In the genomic region with DNA sequence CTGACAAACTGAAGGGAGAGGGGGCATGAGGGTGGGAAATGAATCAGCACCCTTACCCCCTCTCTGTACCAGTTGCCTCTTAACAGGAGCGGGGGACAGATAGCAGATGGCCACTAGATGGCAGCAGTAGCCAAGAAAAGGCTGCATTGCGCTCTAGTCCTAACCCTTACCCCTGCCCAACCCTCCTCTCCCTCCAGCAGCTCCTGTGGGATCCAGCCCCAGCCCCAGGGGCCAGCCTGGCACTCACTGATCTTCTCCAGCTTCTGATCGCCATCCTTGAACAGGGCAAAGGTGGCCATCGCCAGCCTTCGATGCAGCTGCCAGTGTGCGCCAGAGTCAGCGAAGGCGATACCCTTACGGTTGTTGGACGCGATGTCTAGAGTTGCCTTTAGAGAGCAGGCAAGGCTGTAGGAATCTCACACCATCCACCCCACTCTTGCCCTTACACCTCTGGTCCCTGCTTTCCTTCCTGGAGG, we compare ENCODE assay signal across 9 cellular contexts. TPM values are rescaled to one million over a fixed set of nuclear protein-coding genes. Genes with fewer than 3 reads are reported as not detected.
DNase-seq lines count a peak whose midpoint lies in the region; ATAC-seq, FAIRE-seq and TF ChIP-seq lines count a peak whose summit lies in the region.
"Had no signal": no experiment of that assay in that cellular context is flagged by ENCODE, and none has a peak within 500 bp of the region (broad histone marks: within the 10 kb centered on the region; RNA-seq: fewer than 3 reads in every experiment).

No MANE protein-coding gene starts in this region.

- H4K20me1 ChIP-seq in H1 (replicated peaks in 1 of 2; ENCODE audit: control insufficient read depth in 1 of 2, insufficient read depth in 2 of 2, low read length in 2 of 2), result no peaks in the 10 kb centered on the region

- H3K4ac ChIP-seq in H1 (replicated peaks; ENCODE audit: insufficient read length, low read depth, low read length) (no peak overlapping the region), mesendoderm (ENCODE audit: low read depth, low read length) (no peak overlapping the region)

- H3K18ac ChIP-seq in H1 (ENCODE audit: extremely low read depth, low read length), result no peak overlapping the region
- H3K18ac ChIP-seq in mesendoderm (ENCODE audit: low read length), result no peak overlapping the region

- TF ChIP-seq EP300 in H1 (IDR thresholded peaks at IDR 0.05; ENCODE audit: borderline replicate concordance in 1 of 2, low read depth in 2 of 2, low read length in 2 of 2), result no peak

- H4K91ac ChIP-seq in H1 (replicated peaks; ENCODE audit: insufficient read length, low read length), result peak overlapping the region; percentile 36

- H3K9ac ChIP-seq in H1 (replicated peaks in 1 of 4; ENCODE audit: extremely low read depth in 1 of 4, low read depth in 3 of 4, low read length in 3 of 4) (no peak overlapping the region), mesendoderm (ENCODE audit: low read length) (no peak overlapping the region)

- H3K27ac ChIP-seq in H1 (ENCODE audit: low read depth, low read length) (no peak overlapping the region), mesendoderm (ENCODE audit: low read depth, low read length) (no peak overlapping the region)

- no peaks in the 10 kb centered on the region; the same call in 1 of the 2 replicates for H3K23me2 ChIP-seq in H1 (ENCODE audit: low read depth, low read length)

- H3K56ac ChIP-seq in H1 (replicated peaks; ENCODE audit: insufficient read length, low read depth, low read length) (no peak overlapping the region), mesendoderm (ENCODE audit: low read length) (no peak overlapping the region)

- no peaks in the 10 kb centered on the region for H3K36me3 ChIP-seq in H1 (ENCODE audit: control insufficient read depth in 2 of 4, insufficient read depth in 4 of 4, low read length in 3 of 4)
- H3K36me3 ChIP-seq in mesendoderm (ENCODE audit: control insufficient read depth, insufficient read depth, low read length), result no peaks in the 10 kb centered on the region

- H2BK5ac ChIP-seq in H1 (ENCODE audit: low read depth, low read length) (no peak overlapping the region), mesendoderm (ENCODE audit: low read length) (no peak overlapping the region)

- H3K79me1 ChIP-seq in H1 (ENCODE audit: low read depth, low read length) (no peaks in the 10 kb centered on the region), mesendoderm (ENCODE audit: low read length) (no peaks in the 10 kb centered on the region)

- DNase-seq in ELF-1 (ENCODE audit: low read depth, low spot score) (peak; percentile 94), HS-27A (ENCODE audit: low read depth) (peak; percentile 27), NOMO-1 (lab: John Stamatoyannopoulos, UW; ENCODE audit: unreplicated experiment in 2 of 2) (peak; percentile 57 to 63), H1 (ENCODE audit: low read depth in 1 of 2, low spot score in 2 of 2) (peak; percentile 62 to 88), mesendoderm (peak; percentile 87)
- DNase-seq in activated CD8-positive, alpha-beta memory T cell treated with anti-CD3 and anti-CD28 coated beads for 24 hours, result peak; percentile 87
- peak; percentile 53 to 57 for DNase-seq in stimulated activated CD8-positive, alpha-beta memory T cell treated with anti-CD3 and anti-CD28 coated beads, Interleukin-4, amount 100 ng/mL, for 1 hour (ENCODE audit: low read depth in 2 of 2, low spot score in 1 of 2)

- no peak for ATAC-seq in HG03460 (IDR thresholded peaks at IDR 0.05; ENCODE audit: unreplicated experiment)

- H2BK120ac ChIP-seq in H1 (replicated peaks; ENCODE audit: low read depth, low read length) (no peak overlapping the region), mesendoderm (ENCODE audit: low read depth, low read length) (no peak overlapping the region)

- 0 out of 7 replicates have a peak, but pooled peaks cover 0 to 2% (median 0%) of the 10 kb centered on the region in 4 experiments for H3K4me1 ChIP-seq in H1 (replicated peaks in 1 of 4; ENCODE audit: control insufficient read depth in 3 of 4, insufficient read depth in 4 of 4, low read length in 3 of 4)
- no peaks in the 10 kb centered on the region for H3K4me1 ChIP-seq in mesendoderm (ENCODE audit: control insufficient read depth, low read depth, low read length)

- 0 out of 2 replicates have a peak overlapping the region, but pooled peaks have one; percentile 2 for H2BK20ac ChIP-seq in H1 (ENCODE audit: low read length)

- no peaks in the 10 kb centered on the region for H3K9me3 ChIP-seq in H1 (ENCODE audit: insufficient read depth in 2 of 2, low read depth in 1 of 2, low read length in 1 of 2)

- peak; percentile 96 to 99 for TF ChIP-seq RAD21 in H1 (IDR thresholded peaks at IDR 0.05 in 1 of 2, conservative IDR thresholded peaks at IDR 0.05 in 1 of 2; ENCODE audit: low read depth in 2 of 2, low read length in 2 of 2)

- H2AK5ac ChIP-seq in H1 (ENCODE audit: low read depth, low read length) (no peak overlapping the region), mesendoderm (ENCODE audit: low read length) (no peak overlapping the region)

- FAIRE-seq in H1 (lab: Jason Lieb, UNC), result peak; percentile 85
- FAIRE-seq: colon had no signal

- CTCF ChIA-PET in H1 (lab: Charles Lee; ENCODE audit: partially characterized antibody), result interaction anchor here (0.6 to 11.3 kb wide), 38 partner anchors 8 to 478 kb away, joined by 3 to 118 read pairs (median 4); a partner anchor contains a TSS

- no peaks in the 10 kb centered on the region for H3K79me2 ChIP-seq in H1 (ENCODE audit: control insufficient read depth in 1 of 2, insufficient read depth in 2 of 2, low read length in 2 of 2)
- H3K79me2 ChIP-seq in mesendoderm (ENCODE audit: control insufficient read depth, insufficient read depth, low read length), result no peaks in the 10 kb centered on the region

- TF ChIP-seq CTCF in H1 (IDR thresholded peaks at IDR 0.05; ENCODE audit: control extremely low read depth in 1 of 3, insufficient read depth in 1 of 3, low read depth in 1 of 3, low read length in 3 of 3), result peak; percentile 88 to 96 (median 89)

- H3K27me3 ChIP-seq in H1 (replicated peaks in 1 of 4; ENCODE audit: control insufficient read depth in 3 of 4, extremely low read depth in 1 of 4, insufficient read depth in 3 of 4, low read length in 3 of 4) (no peaks in the 10 kb centered on the region; a peak in 1 of 7 replicates), mesendoderm (ENCODE audit: insufficient read depth, low read length, poor library complexity) (no peaks in the 10 kb centered on the region)

- no peak overlapping the region for H4K5ac ChIP-seq in H1 (ENCODE audit: insufficient read length, low read depth, low read length)
- no peak overlapping the region for H4K5ac ChIP-seq in mesendoderm (ENCODE audit: low read length)

- H3K14ac ChIP-seq in H1 (ENCODE audit: insufficient read length), result no peak overlapping the region

- H2BK15ac ChIP-seq in H1 (ENCODE audit: low read length) (peak overlapping the region; percentile 67; the same call in 1 of the 2 replicates), mesendoderm (replicated peaks; ENCODE audit: low read depth) (no peak overlapping the region)

- peak overlapping the region; percentile 97 for H2AFZ ChIP-seq in H1 (ENCODE audit: low read length)

- POLR2A ChIA-PET in H1 (lab: Charles Lee; ENCODE audit: partially characterized antibody), result interaction anchor here (1.1 to 2.0 kb wide), 2 partner anchors 19 to 80 kb away, joined by 3 to 5 read pairs; a partner anchor contains a TSS

- WGBS in H1 (ENCODE audit: extremely low coverage in 1 of 2, insufficient coverage in 1 of 2, insufficient read length in 1 of 2, insufficient replicate concordance in 2 of 2, low coverage in 1 of 2, low lambda C conversion rate in 2 of 2, missing lambda C conversion rate in 1 of 2), 2 experiments, result 69% methylated on average over 11 of the region's 11 CpGs; no CpG with 5 or more reads in 1 of the 2 experiments
- WGBS in mesendoderm (ENCODE audit: extremely low coverage, insufficient coverage, low lambda C conversion rate), result no CpG with 5 or more reads among the region's 11 CpGs

- H4K8ac ChIP-seq in H1 (ENCODE audit: extremely low read depth, insufficient read depth, low read length), result peak overlapping the region; percentile 39; the same call in 1 of the 2 replicates
- H4K8ac ChIP-seq in mesendoderm (ENCODE audit: low read depth, low read length), result no peak overlapping the region

- H3K4me2 ChIP-seq in H1 (ENCODE audit: insufficient read depth in 1 of 2, low read depth in 2 of 2, low read length in 2 of 2), result no peak overlapping the region
- no peak overlapping the region for H3K4me2 ChIP-seq in mesendoderm (ENCODE audit: low read length)

- peak overlapping the region; percentile 42; the same call in 1 of the 2 replicates for H2BK12ac ChIP-seq in H1 (ENCODE audit: low read depth, low read length)

- TF ChIP-seq POLR2A in H1 (IDR thresholded peaks at IDR 0.05; ENCODE audit: control extremely low read depth in 1 of 2, low read depth in 2 of 2, low read length in 2 of 2), result no peak

- H3K23ac ChIP-seq in H1 (ENCODE audit: insufficient read length) (no peak overlapping the region), mesendoderm (ENCODE audit: low read length) (no peak overlapping the region)

- H3K4me3 ChIP-seq in H1 (ENCODE audit: extremely low read depth in 1 of 4, insufficient read depth in 2 of 4, low read depth in 3 of 4, low read length in 4 of 4) (no peak overlapping the region), mesendoderm (ENCODE audit: low read length) (no peak overlapping the region)

RNA-seq across cellular contexts. Expression of a gene that starts 2.2 kb away (rescaled TPM):
- total RNA-seq in H1 (2021; fragmentation: NEBNext Ultra II Directional; extraction: Animal tissue kit (Norgen Biotek cat#: 25700)), result not detected in 2 replicates
- polyA plus RNA-seq in H1 (2011; rRNA removed), result not detected in 2 replicates
- polyA plus RNA-seq in H1 (2011; cell fraction: cytosol; rRNA removed), result not detected
- polyA plus RNA-seq in H1 (2011; cell fraction: nucleus; rRNA removed), result not detected
- not detected in 4 replicates for polyA plus RNA-seq in H1 (2012, experiment 1 of 2)
- not detected for polyA plus RNA-seq in H1 (2012, experiment 2 of 2)
- polyA plus RNA-seq in H1 (2013, experiment 1 of 2), result not detected
- polyA plus RNA-seq in H1 (2013, experiment 2 of 2), result not detected
- polyA minus RNA-seq in H1 (2011; rRNA and poly(A)+ RNA removed), result not detected in 2 replicates
- polyA minus RNA-seq in H1 (2011; cell fraction: cytosol; rRNA and poly(A)+ RNA removed), result not detected
- not detected for polyA minus RNA-seq in H1 (2011; cell fraction: nucleus; rRNA and poly(A)+ RNA removed)
- not detected for polyA plus RNA-seq in mesendoderm (2013, experiment 1 of 2)
- polyA plus RNA-seq in mesendoderm (2013, experiment 2 of 2), result not detected

RNA-seq across cellular contexts. Expression of a gene that starts 19.0 kb away (rescaled TPM):
- total RNA-seq in H1 (2021; fragmentation: NEBNext Ultra II Directional; extraction: Animal tissue kit (Norgen Biotek cat#: 25700)), result 2.3 and 3.7 TPM in 2 replicates
- 3.8 and 6.7 TPM in 2 replicates for polyA plus RNA-seq in H1 (2011; rRNA removed)
- polyA plus RNA-seq in H1 (2011; cell fraction: cytosol; rRNA removed), result 10.9 TPM
- 3.9 TPM for polyA plus RNA-seq in H1 (2011; cell fraction: nucleus; rRNA removed)
- 3.7 to 6.0 TPM (median 4.2 TPM) in 4 replicates for polyA plus RNA-seq in H1 (2012, experiment 1 of 2)
- 2.3 TPM for polyA plus RNA-seq in H1 (2012, experiment 2 of 2)
- 3.8 TPM for polyA plus RNA-seq in H1 (2013, experiment 1 of 2)
- polyA plus RNA-seq in H1 (2013, experiment 2 of 2), result 2.9 TPM
- polyA minus RNA-seq in H1 (2011; rRNA and poly(A)+ RNA removed), result 2.6 and 4.1 TPM in 2 replicates
- 3.7 TPM for polyA minus RNA-seq in H1 (2011; cell fraction: cytosol; rRNA and poly(A)+ RNA removed)
- polyA minus RNA-seq in H1 (2011; cell fraction: nucleus; rRNA and poly(A)+ RNA removed), result 2.5 TPM
- polyA plus RNA-seq in mesendoderm (2013, experiment 1 of 2), result 4.8 TPM
- 4.8 TPM for polyA plus RNA-seq in mesendoderm (2013, experiment 2 of 2)

RNA-seq across cellular contexts. Expression of a gene that starts 34.2 kb away (rescaled TPM):
- 10.3 and 10.4 TPM in 2 replicates for total RNA-seq in H1 (2021; fragmentation: NEBNext Ultra II Directional; extraction: Animal tissue kit (Norgen Biotek cat#: 25700))
- polyA plus RNA-seq in H1 (2011; rRNA removed), result 5.2 and 5.8 TPM in 2 replicates
- 9.3 TPM for polyA plus RNA-seq in H1 (2011; cell fraction: cytosol; rRNA removed)
- polyA plus RNA-seq in H1 (2011; cell fraction: nucleus; rRNA removed), result 5.9 TPM
- 14.0 to 18.6 TPM (median 17.7 TPM) in 4 replicates for polyA plus RNA-seq in H1 (2012, experiment 1 of 2)
- polyA plus RNA-seq in H1 (2012, experiment 2 of 2), result 5.8 TPM
- 10.2 TPM for polyA plus RNA-seq in H1 (2013, experiment 1 of 2)
- 10.3 TPM for polyA plus RNA-seq in H1 (2013, experiment 2 of 2)
- 3.3 and 4.5 TPM in 2 replicates for polyA minus RNA-seq in H1 (2011; rRNA and poly(A)+ RNA removed)
- polyA minus RNA-seq in H1 (2011; cell fraction: cytosol; rRNA and poly(A)+ RNA removed), result 3.4 TPM
- 5.4 TPM for polyA minus RNA-seq in H1 (2011; cell fraction: nucleus; rRNA and poly(A)+ RNA removed)
- 7.4 TPM for polyA plus RNA-seq in mesendoderm (2013, experiment 1 of 2)
- polyA plus RNA-seq in mesendoderm (2013, experiment 2 of 2), result 7.2 TPM

Comparison
In these comparisons a context has a peak if more than half of its experiments do, and no peak if none do; other contexts are left out.
1. DNase-seq: peak in every context shown above with its lines; median percentile 94 in ELF-1; 87 in activated CD8-positive, alpha-beta memory T cell treated with anti-CD3 and anti-CD28 coated beads for 24 hours; 87 in mesendoderm; 75 in H1; 60 in NOMO-1; 55 in stimulated activated CD8-positive, alpha-beta memory T cell treated with anti-CD3 and anti-CD28 coated beads, Interleukin-4, amount 100 ng/mL, for 1 hour; 27 in HS-27A.